Comparison of ENCODE assay signal across 2 cellular contexts in the genomic region with DNA sequence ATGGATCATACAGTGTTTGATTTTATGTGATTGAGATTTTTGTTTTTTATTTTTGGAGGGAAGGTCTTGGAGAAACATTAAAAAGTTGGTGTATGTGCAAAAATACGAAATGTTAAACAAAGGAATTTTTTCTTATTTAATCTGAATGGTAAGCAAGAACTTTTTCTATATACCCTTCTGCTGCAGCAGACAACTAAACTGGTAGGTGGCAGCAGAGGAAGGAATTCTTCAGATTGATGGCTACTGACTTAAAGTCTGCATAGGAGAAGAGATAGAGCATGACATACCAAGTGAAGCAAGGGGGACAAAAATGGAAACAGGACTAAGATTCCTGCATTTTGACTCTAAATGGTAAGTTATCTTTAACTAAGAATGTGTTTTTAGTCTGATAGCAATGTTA.
TF ChIP-seq lines count a peak whose summit lies in the region.

No MANE protein-coding gene starts in this region.

TF ChIP-seq in IMR-90, 13 proteins besides CTCF, POLR2A, EP300 and RAD21:
- TF ChIP-seq, protein P1, sequence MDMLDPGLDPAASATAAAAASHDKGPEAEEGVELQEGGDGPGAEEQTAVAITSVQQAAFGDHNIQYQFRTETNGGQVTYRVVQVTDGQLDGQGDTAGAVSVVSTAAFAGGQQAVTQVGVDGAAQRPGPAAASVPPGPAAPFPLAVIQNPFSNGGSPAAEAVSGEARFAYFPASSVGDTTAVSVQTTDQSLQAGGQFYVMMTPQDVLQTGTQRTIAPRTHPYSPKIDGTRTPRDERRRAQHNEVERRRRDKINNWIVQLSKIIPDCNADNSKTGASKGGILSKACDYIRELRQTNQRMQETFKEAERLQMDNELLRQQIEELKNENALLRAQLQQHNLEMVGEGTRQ (IDR thresholded peaks at IDR 0.05; ENCODE audit: low read depth, low read length) = no peak
- TF ChIP-seq RCOR1 (IDR thresholded peaks at IDR 0.05; ENCODE audit: insufficient replicate concordance, low read length) = no peak
- no peak for TF ChIP-seq CEBPB (IDR thresholded peaks at IDR 0.05; ENCODE audit: low read depth, low read length)
- no peak for TF ChIP-seq ELK1 (IDR thresholded peaks at IDR 0.05; ENCODE audit: borderline replicate concordance, low read depth, low read length)
- no peak for TF ChIP-seq BHLHE40 (IDR thresholded peaks at IDR 0.05; ENCODE audit: low read depth, low read length)
- no peak for TF ChIP-seq MXI1 (IDR thresholded peaks at IDR 0.05; ENCODE audit: borderline replicate concordance, low read depth, low read length)
TF ChIP-seq in IMR-90: peak in this region for 0.

TF ChIP-seq in HepG2, 621 proteins besides CTCF, POLR2A, EP300 and RAD21:
- TF ChIP-seq CCDC6 (CRISPR knock-in tag; IDR thresholded peaks at IDR 0.05) (no peak), STAG1 (CRISPR knock-in tag; IDR thresholded peaks at IDR 0.05) (peak; percentile 49)
